Comparison of ENCODE assay signal across 9 cellular contexts in the genomic region with DNA sequence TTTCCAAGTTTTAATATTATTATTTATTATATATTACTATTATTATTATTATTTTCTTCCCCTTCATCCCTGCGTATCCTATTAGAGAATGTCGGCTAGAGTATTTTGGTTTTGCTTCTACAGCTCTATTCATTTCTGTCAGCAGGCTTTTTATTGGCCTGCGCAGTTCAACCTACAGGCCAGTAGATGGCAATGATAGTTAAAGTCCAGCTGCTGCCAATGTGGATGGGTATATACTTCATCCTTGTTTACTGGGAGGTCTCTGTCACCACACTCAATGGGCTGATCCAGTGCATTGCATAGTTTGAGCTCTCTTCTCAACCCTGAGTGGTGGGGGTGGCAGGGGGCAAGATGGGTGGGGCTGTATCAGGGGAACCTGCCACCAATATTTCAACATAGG.
A peak's percentile ranks its signal among the peaks of the same experiment; 100 is the strongest.
DNase-seq lines count a peak whose midpoint lies in the region; ATAC-seq and TF ChIP-seq lines count a peak whose summit lies in the region.
"Had no signal": no experiment of that assay in that cellular context is flagged by ENCODE, and none has a peak within 500 bp of the region (broad histone marks: within the 10 kb centered on the region; RNA-seq: fewer than 3 reads in every experiment).

No MANE protein-coding gene starts in this region.

- H3K27me3 Mint-ChIP-seq in activated T-helper 1 cell treated with anti-CD3 and anti-CD28 coated beads, Interleukin-12 subunit alpha, Interleukin-12 subunit beta, Interleukin-2, Interleukin-4 antibody, amounts not matched to agents 30 ng/mL and 10 ng/mL and 1 ng/mL, durations not matched to agents 14 hours and 24 hours and 36 hours (ENCODE audit: insufficient read depth) = no peaks in the 10 kb centered on the region
- no peaks in the 10 kb centered on the region for H3K27me3 Mint-ChIP-seq in CD8-positive, alpha-beta T cell (ENCODE audit: low read depth)
- no peaks in the 10 kb centered on the region for H3K27me3 Mint-ChIP-seq in activated naive CD8-positive, alpha-beta T cell treated with anti-CD3 and anti-CD28 coated beads, Interleukin-2, amount 50 U/mL, for 24 hours

- H3K4me2 ChIP-seq in PC-3 (ENCODE audit: low read length) (no peak overlapping the region), hepatocyte (no peak overlapping the region)

- H3K9me3 Mint-ChIP-seq in activated T-helper 1 cell treated with anti-CD3 and anti-CD28 coated beads, Interleukin-12 subunit alpha, Interleukin-12 subunit beta, Interleukin-2, Interleukin-4 antibody, amounts not matched to agents 30 ng/mL and 10 ng/mL and 1 ng/mL, durations not matched to agents 14 hours and 24 hours and 36 hours = peaks cover 15% of the 10 kb centered on the region
- peaks cover 35% of the 10 kb centered on the region for H3K9me3 Mint-ChIP-seq in CD8-positive, alpha-beta T cell
- peaks cover 30% of the 10 kb centered on the region for H3K9me3 Mint-ChIP-seq in activated naive CD8-positive, alpha-beta T cell treated with anti-CD3 and anti-CD28 coated beads, Interleukin-2, amount 50 U/mL, for 24 hours

- peaks cover 4% of the 10 kb centered on the region; the same call in 1 of the 2 replicates for H3K9me3 ChIP-seq in PC-3 (ENCODE audit: low read length)
- H3K9me3 ChIP-seq in hepatocyte (ENCODE audit: low read depth) = no peaks in the 10 kb centered on the region
- H3K9me3 ChIP-seq in CD8-positive, alpha-beta T cell (ENCODE audit: low read length) = no peaks in the 10 kb centered on the region

- intact Hi-C loops in PC-3 (cut with micrococcal nuclease) = loop anchor here (10.0 kb wide), 1 partner anchor 652 kb away; no protein-coding TSS in a partner anchor
- intact Hi-C loops in activated T-helper 1 cell treated with anti-CD3 and anti-CD28 coated beads, Interleukin-12 subunit alpha, Interleukin-12 subunit beta, Interleukin-2, Interleukin-4 antibody, amounts not matched to agents 30 ng/mL and 10 ng/mL and 1 ng/mL, durations not matched to agents 14 hours and 24 hours and 36 hours (cut with micrococcal nuclease) = loop anchor here (2.0 to 5.0 kb wide), 2 partner anchors 614 to 1950 kb away; a partner anchor contains a TSS
- intact Hi-C loops in CD8-positive, alpha-beta T cell (cut with DNase I, micrococcal nuclease) = no loop called here

- no peak overlapping the region for H3K27ac Mint-ChIP-seq in activated T-helper 1 cell treated with anti-CD3 and anti-CD28 coated beads, Interleukin-12 subunit alpha, Interleukin-12 subunit beta, Interleukin-2, Interleukin-4 antibody, amounts not matched to agents 30 ng/mL and 10 ng/mL and 1 ng/mL, durations not matched to agents 14 hours and 24 hours and 36 hours
- H3K27ac Mint-ChIP-seq in CD8-positive, alpha-beta T cell = no peak overlapping the region
- H3K27ac Mint-ChIP-seq in activated naive CD8-positive, alpha-beta T cell treated with anti-CD3 and anti-CD28 coated beads, Interleukin-2, amount 50 U/mL, for 24 hours = no peak overlapping the region

- WGBS in hepatocyte (ENCODE audit: low lambda C conversion rate, missing lambda C conversion rate) = 59% methylated on average over 3 of the region's 3 CpGs

- H3K4me1 ChIP-seq in PC-3 (ENCODE audit: insufficient read depth, low read length) (no peaks in the 10 kb centered on the region), hepatocyte (ENCODE audit: insufficient read depth) (no peaks in the 10 kb centered on the region)
- no peaks in the 10 kb centered on the region for H3K4me1 ChIP-seq in CD8-positive, alpha-beta T cell (ENCODE audit: insufficient read depth, low read length)

- H4K20me1 ChIP-seq in PC-3 (ENCODE audit: low read length) (no peaks in the 10 kb centered on the region), hepatocyte (ENCODE audit: insufficient read depth, poor library complexity, severe bottlenecking) (no peaks in the 10 kb centered on the region)

- TF ChIP-seq CTCF in GM12872 (IDR thresholded peaks at IDR 0.05; ENCODE audit: insufficient read depth, low read depth, low read length) = peak; percentile 66
- peak; percentile 70 for TF ChIP-seq CTCF in PC-3 (conservative IDR thresholded peaks at IDR 0.05; ENCODE audit: low read depth, low read length)
- TF ChIP-seq CTCF in hepatocyte (IDR thresholded peaks at IDR 0.05; ENCODE audit: poor library complexity) = peak; percentile 59
- no peak for TF ChIP-seq CTCF in CD8-positive, alpha-beta T cell (IDR thresholded peaks at IDR 0.05)

- CTCF ChIA-PET in PC-3 (lab: Charles Lee) = no interaction called here
- CTCF ChIA-PET in CD8-positive, alpha-beta T cell (lab: Charles Lee) = no interaction called here

- DNase-seq in PC-3 (peak; percentile 59), hepatocyte (ENCODE audit: low spot score) (peak; percentile 54)
- no peak for DNase-seq in activated T-helper 1 cell treated with anti-CD3 and anti-CD28 coated beads, Interleukin-12 subunit alpha, Interleukin-12 subunit beta, Interleukin-2, Interleukin-4 antibody, amounts not matched to agents 30 ng/mL and 10 ng/mL and 1 ng/mL, durations not matched to agents 14 hours and 24 hours and 36 hours (ENCODE audit: low spot score)
- no peak for DNase-seq in CD8-positive, alpha-beta T cell
- DNase-seq in activated naive CD8-positive, alpha-beta T cell treated with anti-CD3 and anti-CD28 coated beads, Interleukin-2, amount 50 U/mL, for 24 hours = no peak

- H3K36me3 ChIP-seq in PC-3 (ENCODE audit: low read depth, low read length) = no peaks in the 10 kb centered on the region
- no peaks in the 10 kb centered on the region for H3K36me3 ChIP-seq in hepatocyte (replicated peaks; ENCODE audit: insufficient read depth, low read depth)
- no peaks in the 10 kb centered on the region for H3K36me3 ChIP-seq in CD8-positive, alpha-beta T cell (ENCODE audit: insufficient read depth, low read length)

- H3K79me2 ChIP-seq in PC-3 (ENCODE audit: low read length) (no peaks in the 10 kb centered on the region), hepatocyte (no peaks in the 10 kb centered on the region)

- H3K4me3 ChIP-seq in PC-3 (ENCODE audit: low read length) (no peak overlapping the region), hepatocyte (no peak overlapping the region)
- no peak overlapping the region for H3K4me3 ChIP-seq in CD8-positive, alpha-beta T cell (ENCODE audit: low read depth, low read length)
- H3K4me3 ChIP-seq: lung had no signal

- POLR2A ChIA-PET in PC-3 (lab: Charles Lee; ENCODE audit: unreplicated experiment) = no interaction called here
- POLR2A ChIA-PET in CD8-positive, alpha-beta T cell (lab: Charles Lee) = no interaction called here

- no peaks in the 10 kb centered on the region for H3K4me1 Mint-ChIP-seq in activated T-helper 1 cell treated with anti-CD3 and anti-CD28 coated beads, Interleukin-12 subunit alpha, Interleukin-12 subunit beta, Interleukin-2, Interleukin-4 antibody, amounts not matched to agents 30 ng/mL and 10 ng/mL and 1 ng/mL, durations not matched to agents 14 hours and 24 hours and 36 hours (ENCODE audit: low read depth)
- no peaks in the 10 kb centered on the region for H3K4me1 Mint-ChIP-seq in CD8-positive, alpha-beta T cell (ENCODE audit: low read depth)
- no peaks in the 10 kb centered on the region for H3K4me1 Mint-ChIP-seq in activated naive CD8-positive, alpha-beta T cell treated with anti-CD3 and anti-CD28 coated beads, Interleukin-2, amount 50 U/mL, for 24 hours

- no peaks in the 10 kb centered on the region for H3K36me3 Mint-ChIP-seq in activated T-helper 1 cell treated with anti-CD3 and anti-CD28 coated beads, Interleukin-12 subunit alpha, Interleukin-12 subunit beta, Interleukin-2, Interleukin-4 antibody, amounts not matched to agents 30 ng/mL and 10 ng/mL and 1 ng/mL, durations not matched to agents 14 hours and 24 hours and 36 hours (ENCODE audit: low read depth)
- no peaks in the 10 kb centered on the region for H3K36me3 Mint-ChIP-seq in CD8-positive, alpha-beta T cell
- no peaks in the 10 kb centered on the region for H3K36me3 Mint-ChIP-seq in activated naive CD8-positive, alpha-beta T cell treated with anti-CD3 and anti-CD28 coated beads, Interleukin-2, amount 50 U/mL, for 24 hours (ENCODE audit: low read depth)

- H3K4me3 Mint-ChIP-seq in activated T-helper 1 cell treated with anti-CD3 and anti-CD28 coated beads, Interleukin-12 subunit alpha, Interleukin-12 subunit beta, Interleukin-2, Interleukin-4 antibody, amounts not matched to agents 30 ng/mL and 10 ng/mL and 1 ng/mL, durations not matched to agents 14 hours and 24 hours and 36 hours = no peak overlapping the region
- H3K4me3 Mint-ChIP-seq in CD8-positive, alpha-beta T cell = no peak overlapping the region
- H3K4me3 Mint-ChIP-seq in activated naive CD8-positive, alpha-beta T cell treated with anti-CD3 and anti-CD28 coated beads, Interleukin-2, amount 50 U/mL, for 24 hours = no peak overlapping the region

- no peak overlapping the region for H3K27ac ChIP-seq in PC-3 (ENCODE audit: low read length)
- H3K27ac ChIP-seq in hepatocyte = no peak overlapping the region
- no peak overlapping the region for H3K27ac ChIP-seq in CD8-positive, alpha-beta T cell (ENCODE audit: low read depth, low read length)

- ATAC-seq in HG02870 (IDR thresholded peaks at IDR 0.05; ENCODE audit: unreplicated experiment) = peak; percentile 67
- ATAC-seq in PC-3 = peak; percentile 65
- ATAC-seq in CD8-positive, alpha-beta T cell = no peak
- ATAC-seq in HG03520 (IDR thresholded peaks at IDR 0.05; ENCODE audit: unreplicated experiment) = no peak
- ATAC-seq in activated naive CD8-positive, alpha-beta T cell treated with anti-CD3 and anti-CD28 coated beads, Interleukin-2, amount 50 U/mL, for 24 hours = no peak

- no peaks in the 10 kb centered on the region for H3F3A ChIP-seq in PC-3 (ENCODE audit: low read length, unreplicated experiment)

- no peak overlapping the region for H3K9ac ChIP-seq in PC-3 (ENCODE audit: low read length)

- H3K9me2 ChIP-seq in PC-3 (replicated peaks; ENCODE audit: low read length) (no peaks in the 10 kb centered on the region), hepatocyte (replicated peaks; ENCODE audit: insufficient read depth) (no peaks in the 10 kb centered on the region)

- BruUV-seq in PC-3 (replicated peaks; lab: Mats Ljungman, UMichigan) = no TSS peak

- H2AFZ ChIP-seq in PC-3 (ENCODE audit: low read length) (no peak overlapping the region), hepatocyte (no peak overlapping the region)

- H3K27me3 ChIP-seq in PC-3 (ENCODE audit: low read length) (no peaks in the 10 kb centered on the region), hepatocyte (no peaks in the 10 kb centered on the region)
- H3K27me3 ChIP-seq in CD8-positive, alpha-beta T cell (ENCODE audit: insufficient read depth, low read length) = no peaks in the 10 kb centered on the region

Comparison
In these comparisons a context has a peak if more than half of its experiments do, and no peak if none do; other contexts are left out.
1. ATAC-seq: peak in HG02870 (single experiment) and PC-3 (single experiment); none in CD8-positive, alpha-beta T cell (single experiment), HG03520 (single experiment) and activated naive CD8-positive, alpha-beta T cell treated with anti-CD3 and anti-CD28 coated beads, Interleukin-2, amount 50 U/mL, for 24 hours (single experiment).
2. DNase-seq: peak in PC-3 (single experiment) and hepatocyte (single experiment); none in activated T-helper 1 cell treated with anti-CD3 and anti-CD28 coated beads, Interleukin-12 subunit alpha, Interleukin-12 subunit beta, Interleukin-2, Interleukin-4 antibody, amounts not matched to agents 30 ng/mL and 10 ng/mL and 1 ng/mL, durations not matched to agents 14 hours and 24 hours and 36 hours (single experiment), CD8-positive, alpha-beta T cell (0 of 7) and activated naive CD8-positive, alpha-beta T cell treated with anti-CD3 and anti-CD28 coated beads, Interleukin-2, amount 50 U/mL, for 24 hours (single experiment).
3. intact Hi-C loops: an anchor here in PC-3 (10.0 kb wide) and activated T-helper 1 cell treated with anti-CD3 and anti-CD28 coated beads, Interleukin-12 subunit alpha, Interleukin-12 subunit beta, Interleukin-2, Interleukin-4 antibody, amounts not matched to agents 30 ng/mL and 10 ng/mL and 1 ng/mL, durations not matched to agents 14 hours and 24 hours and 36 hours (2.0 to 5.0 kb wide); none called in CD8-positive, alpha-beta T cell.